1 cellular context compared by ENCODE assay signal in the genomic region with DNA sequence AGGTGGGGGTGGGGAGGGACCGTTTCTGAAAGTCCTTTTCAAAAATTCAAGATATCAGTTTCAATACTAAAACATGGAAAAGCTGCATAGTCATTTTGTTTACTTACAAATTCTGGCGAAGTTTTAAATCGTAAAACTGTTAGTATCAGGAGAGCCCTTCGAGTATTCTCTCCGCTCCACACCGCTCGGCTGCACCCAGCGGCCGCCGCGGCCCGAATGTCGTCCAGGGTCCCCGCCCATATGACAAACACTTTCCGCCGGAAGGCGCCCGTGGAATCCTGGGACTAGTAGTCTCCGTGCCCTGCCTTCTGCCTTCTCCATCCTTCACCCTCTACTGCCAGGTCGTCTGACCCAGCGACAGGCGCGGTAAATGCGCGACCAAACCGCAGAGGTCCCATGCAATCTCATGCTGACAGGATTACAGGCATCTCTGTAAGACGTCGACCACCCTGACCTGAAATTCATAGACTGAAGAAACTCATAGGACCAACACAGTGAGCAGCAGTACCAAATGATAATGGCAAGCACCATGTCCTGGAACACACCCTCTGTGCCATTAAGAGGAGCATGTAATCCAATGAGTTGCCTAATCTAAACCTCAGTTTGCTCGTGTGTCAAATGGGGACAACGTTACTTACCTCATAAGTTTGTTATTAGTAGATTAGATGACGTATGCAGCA.
TF ChIP-seq lines count a peak whose summit lies in the region.

Gene TOR1AIP2, minus strand, starts transcription at position 218 of the 680 bp plus-strand sequence. CDS start 25,138 bp downstream, outside the sequence.

TF ChIP-seq in K562, 482 proteins besides CTCF, POLR2A, EP300 and RAD21 (continued from another document and continues in another):
- TF ChIP-seq, protein P1, sequence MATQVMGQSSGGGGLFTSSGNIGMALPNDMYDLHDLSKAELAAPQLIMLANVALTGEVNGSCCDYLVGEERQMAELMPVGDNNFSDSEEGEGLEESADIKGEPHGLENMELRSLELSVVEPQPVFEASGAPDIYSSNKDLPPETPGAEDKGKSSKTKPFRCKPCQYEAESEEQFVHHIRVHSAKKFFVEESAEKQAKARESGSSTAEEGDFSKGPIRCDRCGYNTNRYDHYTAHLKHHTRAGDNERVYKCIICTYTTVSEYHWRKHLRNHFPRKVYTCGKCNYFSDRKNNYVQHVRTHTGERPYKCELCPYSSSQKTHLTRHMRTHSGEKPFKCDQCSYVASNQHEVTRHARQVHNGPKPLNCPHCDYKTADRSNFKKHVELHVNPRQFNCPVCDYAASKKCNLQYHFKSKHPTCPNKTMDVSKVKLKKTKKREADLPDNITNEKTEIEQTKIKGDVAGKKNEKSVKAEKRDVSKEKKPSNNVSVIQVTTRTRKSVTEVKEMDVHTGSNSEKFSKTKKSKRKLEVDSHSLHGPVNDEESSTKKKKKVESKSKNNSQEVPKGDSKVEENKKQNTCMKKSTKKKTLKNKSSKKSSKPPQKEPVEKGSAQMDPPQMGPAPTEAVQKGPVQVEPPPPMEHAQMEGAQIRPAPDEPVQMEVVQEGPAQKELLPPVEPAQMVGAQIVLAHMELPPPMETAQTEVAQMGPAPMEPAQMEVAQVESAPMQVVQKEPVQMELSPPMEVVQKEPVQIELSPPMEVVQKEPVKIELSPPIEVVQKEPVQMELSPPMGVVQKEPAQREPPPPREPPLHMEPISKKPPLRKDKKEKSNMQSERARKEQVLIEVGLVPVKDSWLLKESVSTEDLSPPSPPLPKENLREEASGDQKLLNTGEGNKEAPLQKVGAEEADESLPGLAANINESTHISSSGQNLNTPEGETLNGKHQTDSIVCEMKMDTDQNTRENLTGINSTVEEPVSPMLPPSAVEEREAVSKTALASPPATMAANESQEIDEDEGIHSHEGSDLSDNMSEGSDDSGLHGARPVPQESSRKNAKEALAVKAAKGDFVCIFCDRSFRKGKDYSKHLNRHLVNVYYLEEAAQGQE (CRISPR knock-in tag; IDR thresholded peaks at IDR 0.05; ENCODE audit: low read depth), result 0 out of 2 replicates have a peak, but pooled peaks have one; percentile 25
- TF ChIP-seq HDAC2 (IDR thresholded peaks at IDR 0.05) (peak; percentile 94), MNT (conservative IDR thresholded peaks at IDR 0.05) (peak; percentile 43 to 48), ZZZ3 (IDR thresholded peaks at IDR 0.05) (no peak), SAFB2 (IDR thresholded peaks at IDR 0.05; ENCODE audit: borderline replicate concordance, low read depth, low read length, severe bottlenecking) (no peak), ZBTB43 (CRISPR knock-in tag; IDR thresholded peaks at IDR 0.05) (no peak), CEBPB (tag; IDR thresholded peaks at IDR 0.05) (peak; percentile 95), ZNF609 (CRISPR knock-in tag; IDR thresholded peaks at IDR 0.05; ENCODE audit: borderline replicate concordance) (0 out of 2 replicates have a peak, but pooled peaks have one; percentile 69), SPI1 (IDR thresholded peaks at IDR 0.05; ENCODE audit: borderline replicate concordance, low read depth, low read length) (no peak), ZNF175 (CRISPR knock-in tag; IDR thresholded peaks at IDR 0.05; ENCODE audit: low read depth) (no peak), MED1 (CRISPR knock-in tag; IDR thresholded peaks at IDR 0.05; ENCODE audit: borderline replicate concordance) (no peak), SMC3 (conservative IDR thresholded peaks at IDR 0.05; ENCODE audit: insufficient read depth, low read depth, low read length) (no peak), TCF7L2 (IDR thresholded peaks at IDR 0.05; ENCODE audit: low read depth, low read length) (no peak), LCOR (CRISPR knock-in tag; IDR thresholded peaks at IDR 0.05) (peak; percentile 94), MEF2A (IDR thresholded peaks at IDR 0.05; ENCODE audit: control insufficient read depth, low read depth, low read length) (no peak), JUND (IDR thresholded peaks at IDR 0.05; ENCODE audit: borderline replicate concordance, low read depth, low read length) (peak; percentile 77), JUND (tag; IDR thresholded peaks at IDR 0.05; ENCODE audit: borderline replicate concordance, low read depth, low read length) (peak; percentile 64; the same call in 1 of the 3 replicates), HMG20B (CRISPR knock-in tag; IDR thresholded peaks at IDR 0.05) (no peak), E2F4 (CRISPR knock-in tag; IDR thresholded peaks at IDR 0.05; ENCODE audit: low read depth) (0 out of 2 replicates have a peak, but pooled peaks have one; percentile 41), SRF (CRISPR knock-in tag; IDR thresholded peaks at IDR 0.05) (0 out of 4 replicates have a peak, but pooled peaks of 1 of the 2 experiments have one; percentile 42), PCBP1 (IDR thresholded peaks at IDR 0.05; ENCODE audit: low read depth, low read length, poor library complexity, severe bottlenecking) (no peak), ZNF778 (CRISPR knock-in tag; IDR thresholded peaks at IDR 0.05) (no peak), HNRNPLL (IDR thresholded peaks at IDR 0.05; ENCODE audit: low read depth, low read length, poor library complexity, severe bottlenecking) (no peak)
- TF ChIP-seq, protein P2, sequence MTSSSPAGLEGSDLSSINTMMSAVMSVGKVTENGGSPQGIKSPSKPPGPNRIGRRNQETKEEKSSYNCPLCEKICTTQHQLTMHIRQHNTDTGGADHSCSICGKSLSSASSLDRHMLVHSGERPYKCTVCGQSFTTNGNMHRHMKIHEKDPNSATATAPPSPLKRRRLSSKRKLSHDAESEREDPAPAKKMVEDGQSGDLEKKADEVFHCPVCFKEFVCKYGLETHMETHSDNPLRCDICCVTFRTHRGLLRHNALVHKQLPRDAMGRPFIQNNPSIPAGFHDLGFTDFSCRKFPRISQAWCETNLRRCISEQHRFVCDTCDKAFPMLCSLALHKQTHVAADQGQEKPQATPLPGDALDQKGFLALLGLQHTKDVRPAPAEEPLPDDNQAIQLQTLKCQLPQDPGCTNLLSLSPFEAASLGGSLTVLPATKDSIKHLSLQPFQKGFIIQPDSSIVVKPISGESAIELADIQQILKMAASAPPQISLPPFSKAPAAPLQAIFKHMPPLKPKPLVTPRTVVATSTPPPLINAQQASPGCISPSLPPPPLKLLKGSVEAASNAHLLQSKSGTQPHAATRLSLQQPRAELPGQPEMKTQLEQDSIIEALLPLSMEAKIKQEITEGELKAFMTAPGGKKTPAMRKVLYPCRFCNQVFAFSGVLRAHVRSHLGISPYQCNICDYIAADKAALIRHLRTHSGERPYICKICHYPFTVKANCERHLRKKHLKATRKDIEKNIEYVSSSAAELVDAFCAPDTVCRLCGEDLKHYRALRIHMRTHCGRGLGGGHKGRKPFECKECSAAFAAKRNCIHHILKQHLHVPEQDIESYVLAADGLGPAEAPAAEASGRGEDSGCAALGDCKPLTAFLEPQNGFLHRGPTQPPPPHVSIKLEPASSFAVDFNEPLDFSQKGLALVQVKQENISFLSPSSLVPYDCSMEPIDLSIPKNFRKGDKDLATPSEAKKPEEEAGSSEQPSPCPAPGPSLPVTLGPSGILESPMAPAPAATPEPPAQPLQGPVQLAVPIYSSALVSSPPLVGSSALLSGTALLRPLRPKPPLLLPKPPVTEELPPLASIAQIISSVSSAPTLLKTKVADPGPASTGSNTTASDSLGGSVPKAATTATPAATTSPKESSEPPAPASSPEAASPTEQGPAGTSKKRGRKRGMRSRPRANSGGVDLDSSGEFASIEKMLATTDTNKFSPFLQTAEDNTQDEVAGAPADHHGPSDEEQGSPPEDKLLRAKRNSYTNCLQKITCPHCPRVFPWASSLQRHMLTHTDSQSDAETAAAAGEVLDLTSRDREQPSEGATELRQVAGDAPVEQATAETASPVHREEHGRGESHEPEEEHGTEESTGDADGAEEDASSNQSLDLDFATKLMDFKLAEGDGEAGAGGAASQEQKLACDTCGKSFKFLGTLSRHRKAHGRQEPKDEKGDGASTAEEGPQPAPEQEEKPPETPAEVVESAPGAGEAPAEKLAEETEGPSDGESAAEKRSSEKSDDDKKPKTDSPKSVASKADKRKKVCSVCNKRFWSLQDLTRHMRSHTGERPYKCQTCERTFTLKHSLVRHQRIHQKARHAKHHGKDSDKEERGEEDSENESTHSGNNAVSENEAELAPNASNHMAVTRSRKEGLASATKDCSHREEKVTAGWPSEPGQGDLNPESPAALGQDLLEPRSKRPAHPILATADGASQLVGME (CRISPR knock-in tag; IDR thresholded peaks at IDR 0.05), result no peak
